ENCODE assay signal across 1 cellular context in the genomic region with DNA sequence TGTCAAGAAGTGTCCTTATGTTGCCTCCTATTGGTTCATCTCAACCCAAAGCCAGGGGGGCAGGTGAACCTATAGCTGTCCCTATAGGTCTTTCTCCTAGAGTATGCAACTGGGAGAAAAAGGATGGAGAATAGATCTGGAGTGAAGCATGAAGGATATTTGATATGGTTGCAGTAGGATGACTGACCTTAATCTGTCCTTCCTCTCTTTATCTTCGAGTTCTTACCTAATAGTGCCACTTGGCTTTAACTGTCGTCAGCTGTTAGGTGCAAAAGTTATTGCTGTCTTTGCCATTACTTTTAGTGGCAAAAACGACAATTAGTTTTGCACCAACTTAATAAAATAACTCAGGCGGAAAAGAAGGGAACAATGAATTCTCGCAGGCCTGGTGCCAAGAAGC.
TF ChIP-seq lines count a peak whose summit lies in the region.

No MANE protein-coding gene starts in this region.

TF ChIP-seq in WTC11, 78 proteins besides CTCF, POLR2A, EP300 and RAD21:
- TF ChIP-seq, protein P1, sequence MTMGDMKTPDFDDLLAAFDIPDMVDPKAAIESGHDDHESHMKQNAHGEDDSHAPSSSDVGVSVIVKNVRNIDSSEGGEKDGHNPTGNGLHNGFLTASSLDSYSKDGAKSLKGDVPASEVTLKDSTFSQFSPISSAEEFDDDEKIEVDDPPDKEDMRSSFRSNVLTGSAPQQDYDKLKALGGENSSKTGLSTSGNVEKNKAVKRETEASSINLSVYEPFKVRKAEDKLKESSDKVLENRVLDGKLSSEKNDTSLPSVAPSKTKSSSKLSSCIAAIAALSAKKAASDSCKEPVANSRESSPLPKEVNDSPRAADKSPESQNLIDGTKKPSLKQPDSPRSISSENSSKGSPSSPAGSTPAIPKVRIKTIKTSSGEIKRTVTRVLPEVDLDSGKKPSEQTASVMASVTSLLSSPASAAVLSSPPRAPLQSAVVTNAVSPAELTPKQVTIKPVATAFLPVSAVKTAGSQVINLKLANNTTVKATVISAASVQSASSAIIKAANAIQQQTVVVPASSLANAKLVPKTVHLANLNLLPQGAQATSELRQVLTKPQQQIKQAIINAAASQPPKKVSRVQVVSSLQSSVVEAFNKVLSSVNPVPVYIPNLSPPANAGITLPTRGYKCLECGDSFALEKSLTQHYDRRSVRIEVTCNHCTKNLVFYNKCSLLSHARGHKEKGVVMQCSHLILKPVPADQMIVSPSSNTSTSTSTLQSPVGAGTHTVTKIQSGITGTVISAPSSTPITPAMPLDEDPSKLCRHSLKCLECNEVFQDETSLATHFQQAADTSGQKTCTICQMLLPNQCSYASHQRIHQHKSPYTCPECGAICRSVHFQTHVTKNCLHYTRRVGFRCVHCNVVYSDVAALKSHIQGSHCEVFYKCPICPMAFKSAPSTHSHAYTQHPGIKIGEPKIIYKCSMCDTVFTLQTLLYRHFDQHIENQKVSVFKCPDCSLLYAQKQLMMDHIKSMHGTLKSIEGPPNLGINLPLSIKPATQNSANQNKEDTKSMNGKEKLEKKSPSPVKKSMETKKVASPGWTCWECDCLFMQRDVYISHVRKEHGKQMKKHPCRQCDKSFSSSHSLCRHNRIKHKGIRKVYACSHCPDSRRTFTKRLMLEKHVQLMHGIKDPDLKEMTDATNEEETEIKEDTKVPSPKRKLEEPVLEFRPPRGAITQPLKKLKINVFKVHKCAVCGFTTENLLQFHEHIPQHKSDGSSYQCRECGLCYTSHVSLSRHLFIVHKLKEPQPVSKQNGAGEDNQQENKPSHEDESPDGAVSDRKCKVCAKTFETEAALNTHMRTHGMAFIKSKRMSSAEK (CRISPR knock-in tag; IDR thresholded peaks at IDR 0.05; ENCODE audit: borderline replicate concordance), result no peak
- TF ChIP-seq JUN (CRISPR knock-in tag; IDR thresholded peaks at IDR 0.05) (no peak), GTF2I (CRISPR knock-in tag; conservative IDR thresholded peaks at IDR 0.05) (no peak), EMX1 (CRISPR knock-in tag; IDR thresholded peaks at IDR 0.05) (no peak), NFATC4 (CRISPR knock-in tag; IDR thresholded peaks at IDR 0.05) (no peak), NR3C1 (CRISPR knock-in tag; conservative IDR thresholded peaks at IDR 0.05; ENCODE audit: low read depth) (no peak)
- TF ChIP-seq, protein P2, sequence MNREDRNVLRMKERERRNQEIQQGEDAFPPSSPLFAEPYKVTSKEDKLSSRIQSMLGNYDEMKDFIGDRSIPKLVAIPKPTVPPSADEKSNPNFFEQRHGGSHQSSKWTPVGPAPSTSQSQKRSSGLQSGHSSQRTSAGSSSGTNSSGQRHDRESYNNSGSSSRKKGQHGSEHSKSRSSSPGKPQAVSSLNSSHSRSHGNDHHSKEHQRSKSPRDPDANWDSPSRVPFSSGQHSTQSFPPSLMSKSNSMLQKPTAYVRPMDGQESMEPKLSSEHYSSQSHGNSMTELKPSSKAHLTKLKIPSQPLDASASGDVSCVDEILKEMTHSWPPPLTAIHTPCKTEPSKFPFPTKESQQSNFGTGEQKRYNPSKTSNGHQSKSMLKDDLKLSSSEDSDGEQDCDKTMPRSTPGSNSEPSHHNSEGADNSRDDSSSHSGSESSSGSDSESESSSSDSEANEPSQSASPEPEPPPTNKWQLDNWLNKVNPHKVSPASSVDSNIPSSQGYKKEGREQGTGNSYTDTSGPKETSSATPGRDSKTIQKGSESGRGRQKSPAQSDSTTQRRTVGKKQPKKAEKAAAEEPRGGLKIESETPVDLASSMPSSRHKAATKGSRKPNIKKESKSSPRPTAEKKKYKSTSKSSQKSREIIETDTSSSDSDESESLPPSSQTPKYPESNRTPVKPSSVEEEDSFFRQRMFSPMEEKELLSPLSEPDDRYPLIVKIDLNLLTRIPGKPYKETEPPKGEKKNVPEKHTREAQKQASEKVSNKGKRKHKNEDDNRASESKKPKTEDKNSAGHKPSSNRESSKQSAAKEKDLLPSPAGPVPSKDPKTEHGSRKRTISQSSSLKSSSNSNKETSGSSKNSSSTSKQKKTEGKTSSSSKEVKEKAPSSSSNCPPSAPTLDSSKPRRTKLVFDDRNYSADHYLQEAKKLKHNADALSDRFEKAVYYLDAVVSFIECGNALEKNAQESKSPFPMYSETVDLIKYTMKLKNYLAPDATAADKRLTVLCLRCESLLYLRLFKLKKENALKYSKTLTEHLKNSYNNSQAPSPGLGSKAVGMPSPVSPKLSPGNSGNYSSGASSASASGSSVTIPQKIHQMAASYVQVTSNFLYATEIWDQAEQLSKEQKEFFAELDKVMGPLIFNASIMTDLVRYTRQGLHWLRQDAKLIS (CRISPR knock-in tag; IDR thresholded peaks at IDR 0.05; ENCODE audit: borderline replicate concordance), result no peak
- TF ChIP-seq, protein P3, sequence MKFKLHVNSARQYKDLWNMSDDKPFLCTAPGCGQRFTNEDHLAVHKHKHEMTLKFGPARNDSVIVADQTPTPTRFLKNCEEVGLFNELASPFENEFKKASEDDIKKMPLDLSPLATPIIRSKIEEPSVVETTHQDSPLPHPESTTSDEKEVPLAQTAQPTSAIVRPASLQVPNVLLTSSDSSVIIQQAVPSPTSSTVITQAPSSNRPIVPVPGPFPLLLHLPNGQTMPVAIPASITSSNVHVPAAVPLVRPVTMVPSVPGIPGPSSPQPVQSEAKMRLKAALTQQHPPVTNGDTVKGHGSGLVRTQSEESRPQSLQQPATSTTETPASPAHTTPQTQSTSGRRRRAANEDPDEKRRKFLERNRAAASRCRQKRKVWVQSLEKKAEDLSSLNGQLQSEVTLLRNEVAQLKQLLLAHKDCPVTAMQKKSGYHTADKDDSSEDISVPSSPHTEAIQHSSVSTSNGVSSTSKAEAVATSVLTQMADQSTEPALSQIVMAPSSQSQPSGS (CRISPR knock-in tag; IDR thresholded peaks at IDR 0.05; ENCODE audit: borderline replicate concordance, low read depth), result no peak
